ENCODE assay signal across 14 cellular contexts in genomic region chr22:29312218-29313125, GRCh38. TPM values are rescaled to one million over a fixed set of nuclear protein-coding genes. Genes with fewer than 3 reads are reported as not detected.
DNase-seq lines count a peak whose midpoint lies in the region; ATAC-seq and TF ChIP-seq lines count a peak whose summit lies in the region.
"Had no signal": no experiment of that assay in that cellular context is flagged by ENCODE, and none has a peak within 500 bp of the region (broad histone marks: within the 10 kb centered on the region; RNA-seq: fewer than 3 reads in every experiment).

No MANE protein-coding gene starts in this region.

- H3K27me3 Mint-ChIP-seq in activated CD4-positive, alpha-beta memory T cell treated with anti-CD3 and anti-CD28 coated beads for 36 hours, result peaks cover 39% of the 10 kb centered on the region
- H3K27me3 Mint-ChIP-seq in activated CD4-positive, alpha-beta memory T cell treated with anti-CD3 and anti-CD28 coated beads, Interleukin-2, amount 10 ng/mL, durations not matched to agents 7 days and 5 days, result peaks cover 44% of the 10 kb centered on the region
- H3K27me3 Mint-ChIP-seq in stimulated activated memory B cell treated with anti-CD40 and anti-IgM and Interleukin-4, amounts not matched to agents 10 μg/mL and 1 μg/mL and 100 μg/mL, for 72 hours, result peaks cover 78% of the 10 kb centered on the region

- TF ChIP-seq POLR2A in sigmoid colon (IDR thresholded peaks at IDR 0.05), result no peak

- no peak overlapping the region for H3K4me3 Mint-ChIP-seq in activated CD4-positive, alpha-beta memory T cell treated with anti-CD3 and anti-CD28 coated beads for 36 hours
- H3K4me3 Mint-ChIP-seq in activated CD4-positive, alpha-beta memory T cell treated with anti-CD3 and anti-CD28 coated beads, Interleukin-2, amount 10 ng/mL, durations not matched to agents 7 days and 5 days, result no peak overlapping the region
- no peak overlapping the region for H3K4me3 Mint-ChIP-seq in stimulated activated memory B cell treated with anti-CD40 and anti-IgM and Interleukin-4, amounts not matched to agents 10 μg/mL and 1 μg/mL and 100 μg/mL, for 72 hours
- H3K4me3 Mint-ChIP-seq: memory B cell had no signal

- no peak for TF ChIP-seq CTCF in sigmoid colon (IDR thresholded peaks at IDR 0.05)

- H3K4me3 ChIP-seq in right cardiac atrium (ENCODE audit: low read length) (no peak overlapping the region), sigmoid colon (no peak overlapping the region), MG63 (no peak overlapping the region)

- no peak for ATAC-seq in right cardiac atrium
- no peak for ATAC-seq in stimulated activated memory B cell treated with anti-CD40 and anti-IgM and Interleukin-4, amounts not matched to agents 10 μg/mL and 1 μg/mL and 100 μg/mL, for 72 hours

- H3K36me3 Mint-ChIP-seq in activated CD4-positive, alpha-beta memory T cell treated with anti-CD3 and anti-CD28 coated beads for 36 hours, result no peaks in the 10 kb centered on the region
- H3K36me3 Mint-ChIP-seq in activated CD4-positive, alpha-beta memory T cell treated with anti-CD3 and anti-CD28 coated beads, Interleukin-2, amount 10 ng/mL, durations not matched to agents 7 days and 5 days (ENCODE audit: low read depth), result peaks cover 9% of the 10 kb centered on the region
- no peaks in the 10 kb centered on the region for H3K36me3 Mint-ChIP-seq in stimulated activated memory B cell treated with anti-CD40 and anti-IgM and Interleukin-4, amounts not matched to agents 10 μg/mL and 1 μg/mL and 100 μg/mL, for 72 hours

- no peaks in the 10 kb centered on the region for H3K9me3 ChIP-seq in right cardiac atrium (ENCODE audit: control insufficient read depth, low read length)
- no peaks in the 10 kb centered on the region for H3K9me3 ChIP-seq in sigmoid colon
- H3K9me3 ChIP-seq in MG63, result no peaks in the 10 kb centered on the region

- H3K4me1 ChIP-seq in right cardiac atrium (ENCODE audit: control insufficient read depth, insufficient read depth, low read length) (peaks cover 30% of the 10 kb centered on the region), sigmoid colon (peaks cover 0 to 84% (median 79%) of the 10 kb centered on the region in 4 donors)

- peak; percentile 9 for DNase-seq in activated CD4-positive, alpha-beta memory T cell treated with anti-CD3 and anti-CD28 coated beads for 36 hours
- no peak for DNase-seq in activated CD4-positive, alpha-beta memory T cell treated with anti-CD3 and anti-CD28 coated beads, Interleukin-2, amount 10 ng/mL, durations not matched to agents 7 days and 5 days
- DNase-seq in SK-MEL-5 (ENCODE audit: low read depth, low spot score), result peak; percentile 36
- peak; percentile 11 to 74 (median 51) for DNase-seq in right cardiac atrium
- peak; percentile 65 for DNase-seq in sigmoid colon
- no peak for DNase-seq in MG63
- DNase-seq in NK-92 treated with Interleukin-12 subunit alpha and Interleukin-12 subunit beta, amount 100 ng/mL, for 24 hours (lab: John Stamatoyannopoulos, UW), result no peak
- DNase-seq: activated gamma-delta T cell treated with Interleukin-2 at 50 U/mL for 16 hours; effector memory CD8-positive, alpha-beta T cell; NCI-H146; NCI-H446 treated with DMSO at 0.1 percent for 48 hours; stimulated activated CD4-positive, alpha-beta T cell treated with anti-CD3 and anti-CD28 coated beads, Interleukin-12 subunit alpha, Interleukin-12 subunit beta, amount 100 ng/mL, for 4 hours had no signal

- intact Hi-C loops in activated CD4-positive, alpha-beta memory T cell treated with anti-CD3 and anti-CD28 coated beads for 36 hours (cut with micrococcal nuclease), result no loop called here
- intact Hi-C loops in right cardiac atrium (cut with DNase I), result no loop called here
- intact Hi-C loops in sigmoid colon (cut with DNase I), result no loop called here

- WGBS in right cardiac atrium, result 88% methylated on average over 25 of the region's 25 CpGs
- WGBS in sigmoid colon, 2 donors, result 75 to 89% methylated on average over 25 of the region's 25 CpGs

- H3K9me3 Mint-ChIP-seq in activated CD4-positive, alpha-beta memory T cell treated with anti-CD3 and anti-CD28 coated beads for 36 hours, result no peaks in the 10 kb centered on the region
- no peaks in the 10 kb centered on the region for H3K9me3 Mint-ChIP-seq in activated CD4-positive, alpha-beta memory T cell treated with anti-CD3 and anti-CD28 coated beads, Interleukin-2, amount 10 ng/mL, durations not matched to agents 7 days and 5 days
- no peaks in the 10 kb centered on the region for H3K9me3 Mint-ChIP-seq in stimulated activated memory B cell treated with anti-CD40 and anti-IgM and Interleukin-4, amounts not matched to agents 10 μg/mL and 1 μg/mL and 100 μg/mL, for 72 hours
- H3K9me3 Mint-ChIP-seq: effector memory CD8-positive, alpha-beta T cell; memory B cell had no signal

- POLR2A ChIA-PET in activated CD4-positive, alpha-beta memory T cell treated with anti-CD3 and anti-CD28 coated beads for 36 hours (lab: Charles Lee), result no interaction called here
- POLR2A ChIA-PET in activated CD4-positive, alpha-beta memory T cell treated with anti-CD3 and anti-CD28 coated beads, Interleukin-2, amount 10 ng/mL, durations not matched to agents 7 days and 5 days (lab: Charles Lee), result interaction anchor here (0.8 to 1.5 kb wide), 7 partner anchors 11 to 291 kb away, joined by 3 to 5 read pairs (median 3); partner anchors contain the start of genes NF2 and THOC5

- CTCF ChIA-PET in activated CD4-positive, alpha-beta memory T cell treated with anti-CD3 and anti-CD28 coated beads for 36 hours (lab: Charles Lee), result interaction anchor here (0.6 to 1.9 kb wide), 6 partner anchors 9 to 641 kb away, joined by 3 to 9 read pairs (median 3); partner anchors contain the start of gene EMID1
- CTCF ChIA-PET in activated CD4-positive, alpha-beta memory T cell treated with anti-CD3 and anti-CD28 coated beads, Interleukin-2, amount 10 ng/mL, durations not matched to agents 7 days and 5 days (lab: Charles Lee), result interaction anchor here (1.2 to 1.8 kb wide), 4 partner anchors 9 to 45 kb away, joined by 3 to 6 read pairs (median 5); no protein-coding TSS in a partner anchor

- TF ChIP-seq EP300 in sigmoid colon (IDR thresholded peaks at IDR 0.05), result no peak

- H3K36me3 ChIP-seq in sigmoid colon, result no peaks in the 10 kb centered on the region
- peaks cover 14% of the 10 kb centered on the region for H3K36me3 ChIP-seq in MG63

- H3K4me1 Mint-ChIP-seq in activated CD4-positive, alpha-beta memory T cell treated with anti-CD3 and anti-CD28 coated beads for 36 hours (ENCODE audit: low read depth), result peaks cover 34% of the 10 kb centered on the region
- peaks cover 62% of the 10 kb centered on the region for H3K4me1 Mint-ChIP-seq in activated CD4-positive, alpha-beta memory T cell treated with anti-CD3 and anti-CD28 coated beads, Interleukin-2, amount 10 ng/mL, durations not matched to agents 7 days and 5 days
- H3K4me1 Mint-ChIP-seq in stimulated activated memory B cell treated with anti-CD40 and anti-IgM and Interleukin-4, amounts not matched to agents 10 μg/mL and 1 μg/mL and 100 μg/mL, for 72 hours, result peaks cover 57% of the 10 kb centered on the region

- no peaks in the 10 kb centered on the region for H3K27me3 ChIP-seq in right cardiac atrium (ENCODE audit: control insufficient read depth, insufficient read depth)
- H3K27me3 ChIP-seq in sigmoid colon, result peaks cover 28 to 35% (median 34%) of the 10 kb centered on the region in 3 donors
- H3K27me3 ChIP-seq in MG63, result peaks cover 5% of the 10 kb centered on the region; the same call in 1 of the 2 replicates

- in situ Hi-C loops in SK-MEL-5 (cut with HindIII; ENCODE audit: low pct_unique_long_range_greater_than_20kb, low sequenced_read_pairs), result no loop called here

- H3K27ac ChIP-seq in right cardiac atrium (ENCODE audit: low read length) (no peak overlapping the region), sigmoid colon (peak overlapping the region in 3 of 4 donors; percentile 86 to 94 (median 90))

- H3K27ac Mint-ChIP-seq in activated CD4-positive, alpha-beta memory T cell treated with anti-CD3 and anti-CD28 coated beads for 36 hours, result no peak overlapping the region
- H3K27ac Mint-ChIP-seq in activated CD4-positive, alpha-beta memory T cell treated with anti-CD3 and anti-CD28 coated beads, Interleukin-2, amount 10 ng/mL, durations not matched to agents 7 days and 5 days, result no peak overlapping the region
- H3K27ac Mint-ChIP-seq in stimulated activated memory B cell treated with anti-CD40 and anti-IgM and Interleukin-4, amounts not matched to agents 10 μg/mL and 1 μg/mL and 100 μg/mL, for 72 hours, result no peak overlapping the region
- H3K27ac Mint-ChIP-seq: effector memory CD8-positive, alpha-beta T cell; memory B cell had no signal

RNA-seq across cellular contexts. Expression of gene RASL10A, which starts 3.0 kb away (rescaled TPM):
- under 1 TPM in 1 of 2 experiments, not detected in 1; 0.62 TPM for total RNA-seq in activated CD4-positive, alpha-beta memory T cell treated with anti-CD3 and anti-CD28 coated beads for 36 hours
- total RNA-seq in activated CD4-positive, alpha-beta memory T cell treated with anti-CD3 and anti-CD28 coated beads, Interleukin-2, amount 10 ng/mL, durations not matched to agents 7 days and 5 days, result under 1 TPM; 0.38 to 0.78 TPM
- not detected in 2 replicates for total RNA-seq in SK-MEL-5 (2014; rRNA removed; shearing (Covaris generic))
- 0.44 and 0.57 TPM in 2 replicates for polyA plus RNA-seq in SK-MEL-5 (2015; cell fraction: cytosol; rRNA removed)
- 4.1 and 6.8 TPM in 2 replicates for polyA plus RNA-seq in SK-MEL-5 (2015; cell fraction: nucleus; rRNA removed)
- total RNA-seq in right cardiac atrium (1 to 10 TPM; 1.1 to 2.9 (median 1.6) TPM), sigmoid colon (1 to 10 TPM in 2 of 4 donors, under 1 TPM in 2; 0.33 to 1.7 (median 0.92) TPM)
- polyA plus RNA-seq in right cardiac atrium (1.2 TPM), sigmoid colon (1 to 10 TPM in 1 of 3 donors, not detected in 2; 3.0 TPM)
- not detected in 2 replicates for total RNA-seq in MG63 (2014; rRNA removed; shearing (Covaris generic); ENCODE audit: low replicate concordance)

RNA-seq across cellular contexts. Expression of gene GAS2L1, which starts 6.0 kb away (rescaled TPM):
- 1 to 10 TPM; 1.3 to 1.4 TPM for total RNA-seq in activated CD4-positive, alpha-beta memory T cell treated with anti-CD3 and anti-CD28 coated beads for 36 hours
- total RNA-seq in activated CD4-positive, alpha-beta memory T cell treated with anti-CD3 and anti-CD28 coated beads, Interleukin-2, amount 10 ng/mL, durations not matched to agents 7 days and 5 days, result 10 to 100 TPM; 22.5 to 23.4 TPM
- 6.9 and 9.1 TPM in 2 replicates for total RNA-seq in SK-MEL-5 (2014; rRNA removed; shearing (Covaris generic))
- polyA plus RNA-seq in SK-MEL-5 (2015; cell fraction: cytosol; rRNA removed), result 53.3 and 56.5 TPM in 2 replicates
- polyA plus RNA-seq in SK-MEL-5 (2015; cell fraction: nucleus; rRNA removed), result 47.3 and 57.1 TPM in 2 replicates
- total RNA-seq in right cardiac atrium (10 to 100 TPM; 17.1 to 25.7 (median 22.6) TPM), sigmoid colon (10 to 100 TPM; 14.0 to 25.2 (median 19.3) TPM)
- polyA plus RNA-seq in right cardiac atrium (16.9 TPM), sigmoid colon (10 to 100 TPM; 12.0 to 27.5 (median 23.8) TPM)
- 15.5 and 15.9 TPM in 2 replicates for total RNA-seq in MG63 (2014; rRNA removed; shearing (Covaris generic); ENCODE audit: low replicate concordance)

RNA-seq across cellular contexts. Expression of gene EWSR1, which starts 44.4 kb away (rescaled TPM):
- 100 to 1,000 TPM; 286 to 302 TPM for total RNA-seq in activated CD4-positive, alpha-beta memory T cell treated with anti-CD3 and anti-CD28 coated beads for 36 hours
- total RNA-seq in activated CD4-positive, alpha-beta memory T cell treated with anti-CD3 and anti-CD28 coated beads, Interleukin-2, amount 10 ng/mL, durations not matched to agents 7 days and 5 days, result 100 to 1,000 TPM; 308 to 311 TPM
- total RNA-seq in SK-MEL-5 (2014; rRNA removed; shearing (Covaris generic)), result 211 and 226 TPM in 2 replicates
- polyA plus RNA-seq in SK-MEL-5 (2015; cell fraction: cytosol; rRNA removed), result 298 and 342 TPM in 2 replicates
- polyA plus RNA-seq in SK-MEL-5 (2015; cell fraction: nucleus; rRNA removed), result 1,231 and 1,371 TPM in 2 replicates
- total RNA-seq in right cardiac atrium (100 to 1,000 TPM; 136 to 162 (median 151) TPM), sigmoid colon (100 to 1,000 TPM; 170 to 233 (median 177) TPM)
- polyA plus RNA-seq in right cardiac atrium (119 TPM), sigmoid colon (100 to 1,000 TPM in 1 of 3 donors, 10 to 100 TPM in 2; 81.4 to 182 (median 83.5) TPM)
- total RNA-seq in MG63 (2014; rRNA removed; shearing (Covaris generic); ENCODE audit: low replicate concordance), result 149 and 159 TPM in 2 replicates

RNA-seq across cellular contexts. Expression of gene RHBDD3, which starts 44.7 kb away (rescaled TPM):
- total RNA-seq in activated CD4-positive, alpha-beta memory T cell treated with anti-CD3 and anti-CD28 coated beads for 36 hours, result 10 to 100 TPM; 20.2 to 21.1 TPM
- 10 to 100 TPM; 27.8 to 28.8 TPM for total RNA-seq in activated CD4-positive, alpha-beta memory T cell treated with anti-CD3 and anti-CD28 coated beads, Interleukin-2, amount 10 ng/mL, durations not matched to agents 7 days and 5 days
- total RNA-seq in SK-MEL-5 (2014; rRNA removed; shearing (Covaris generic)), result 32.3 and 33.4 TPM in 2 replicates
- polyA plus RNA-seq in SK-MEL-5 (2015; cell fraction: cytosol; rRNA removed), result 53.0 and 55.2 TPM in 2 replicates
- polyA plus RNA-seq in SK-MEL-5 (2015; cell fraction: nucleus; rRNA removed), result 118 and 143 TPM in 2 replicates
- 10 to 100 TPM; 16.8 to 19.3 (median 17.8) TPM for total RNA-seq in right cardiac atrium
- 20.8 TPM for polyA plus RNA-seq in right cardiac atrium
- total RNA-seq in sigmoid colon, result 10 to 100 TPM; 16.1 to 20.5 (median 18.0) TPM
- polyA plus RNA-seq in sigmoid colon, result 10 to 100 TPM in 1 of 3 donors, 1 to 10 TPM in 2; 5.4 to 40.7 (median 8.3) TPM
- 18.3 and 46.7 TPM in 2 replicates for total RNA-seq in MG63 (2014; rRNA removed; shearing (Covaris generic); ENCODE audit: low replicate concordance)

Comparison
In these comparisons a context has a peak if more than half of its experiments do, and no peak if none do; other contexts are left out.
1. DNase-seq: peak in activated CD4-positive, alpha-beta memory T cell treated with anti-CD3 and anti-CD28 coated beads for 36 hours (single experiment), SK-MEL-5 (single experiment), right cardiac atrium (3 of 3) and sigmoid colon (single experiment); none in activated CD4-positive, alpha-beta memory T cell treated with anti-CD3 and anti-CD28 coated beads, Interleukin-2, amount 10 ng/mL, durations not matched to agents 7 days and 5 days (single experiment), MG63 (single experiment) and NK-92 treated with Interleukin-12 subunit alpha and Interleukin-12 subunit beta, amount 100 ng/mL, for 24 hours (single experiment).